In genomic region chr1:8040586-8040985, GRCh38 we compare ENCODE assay signal across 8 cellular contexts.
DNase-seq lines count a peak whose midpoint lies in the region; ATAC-seq and TF ChIP-seq lines count a peak whose summit lies in the region.

No MANE protein-coding gene starts in this region.

- POLR2A ChIA-PET in RWPE1 (lab: Yijun Ruan, JAX; ENCODE audit: low non-redundant PET), result no interaction called here

- DNase-seq in GM04504 (ENCODE audit: low read depth) (peak; percentile 95), RWPE1 (ENCODE audit: low spot score) (peak; percentile 90), foreskin fibroblast (peak; percentile 97 to 98), skeletal muscle cell (ENCODE audit: low read depth) (peak; percentile 98), NCI-H1048 (lab: John Stamatoyannopoulos, UW) (no peak)
- DNase-seq in stimulated activated CD4-positive, alpha-beta T cell treated with anti-CD3 and anti-CD28 coated beads, Interleukin-1b, Interleukin-23, amount 100 ng/mL, for 48 hours, result no peak

- ATAC-seq in HG03159 (IDR thresholded peaks at IDR 0.05; ENCODE audit: unreplicated experiment) (no peak), GM21529 (IDR thresholded peaks at IDR 0.05; ENCODE audit: unreplicated experiment) (no peak)

- no peak overlapping the region for H3K27ac ChIP-seq in RWPE1

- TF ChIP-seq CTCF in RWPE1 (conservative IDR thresholded peaks at IDR 0.05; ENCODE audit: low read depth) (no peak), foreskin fibroblast (IDR thresholded peaks at IDR 0.05; ENCODE audit: low read depth, low read length) (no peak)

- CTCF ChIA-PET in RWPE1 (lab: Yijun Ruan, JAX), result interaction anchor here (0.6 kb wide), 1 partner anchor 373 kb away, joined by 4 read pairs; no protein-coding TSS in a partner anchor

- H3K4me3 ChIP-seq in foreskin fibroblast (ENCODE audit: low read depth in 1 of 2, low read length in 2 of 2), result no peak overlapping the region
- no peak overlapping the region for H3K4me3 ChIP-seq in skeletal muscle cell (ENCODE audit: low read depth, low read length)

Comparison
In these comparisons a context has a peak if more than half of its experiments do, and no peak if none do; other contexts are left out.
1. DNase-seq: peak in GM04504 (single experiment), RWPE1 (single experiment), foreskin fibroblast (2 of 2) and skeletal muscle cell (single experiment); none in stimulated activated CD4-positive, alpha-beta T cell treated with anti-CD3 and anti-CD28 coated beads, Interleukin-1b, Interleukin-23, amount 100 ng/mL, for 48 hours (single experiment) and NCI-H1048 (single experiment).